20 cellular contexts compared by ENCODE assay signal in the genomic region with DNA sequence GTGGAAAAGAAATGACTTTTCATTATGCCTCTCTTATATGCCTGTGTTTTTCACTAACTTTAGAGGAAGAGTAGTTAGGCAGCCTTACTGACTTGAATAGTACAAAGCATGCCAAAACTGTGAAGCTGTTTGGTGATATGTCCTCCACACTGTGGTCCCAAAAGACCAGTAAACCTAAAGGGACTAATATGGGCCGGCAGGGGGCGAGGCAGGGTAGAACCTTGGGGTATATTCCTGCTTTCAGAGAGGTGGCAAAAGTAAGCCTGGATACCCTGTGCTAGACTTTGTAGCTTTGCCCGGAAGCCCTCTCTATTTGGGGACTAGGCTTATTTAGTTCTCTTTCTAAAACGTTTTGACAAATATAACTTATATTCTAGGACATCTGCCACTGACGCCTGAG. TPM values are rescaled to one million over a fixed set of nuclear protein-coding genes. Genes with fewer than 3 reads are reported as not detected.
DNase-seq lines count a peak whose midpoint lies in the region; ATAC-seq, FAIRE-seq and TF ChIP-seq lines count a peak whose summit lies in the region.
"Had no signal": no experiment of that assay in that cellular context is flagged by ENCODE, and none has a peak within 500 bp of the region (broad histone marks: within the 10 kb centered on the region; RNA-seq: fewer than 3 reads in every experiment).

No MANE protein-coding gene starts in this region.

- H4K5ac ChIP-seq in H9 (ENCODE audit: insufficient read length, low read depth, low read length): no peak overlapping the region

- H3K36me3 ChIP-seq in OCI-LY3 (replicated peaks; ENCODE audit: low read depth, low read length): peaks cover 3% of the 10 kb centered on the region
- H3K36me3 ChIP-seq: esophagus muscularis mucosa, upper lobe of right lung had no signal

- no peak for ATAC-seq in natural killer cell treated with Interleukin-12 subunit alpha and Interleukin-12 subunit beta and Interleukin-15 and Interleukin-18, amount 100 ng/mL, for 72 hours
- ATAC-seq in GM19324 (IDR thresholded peaks at IDR 0.05; ENCODE audit: low FRiP score, unreplicated experiment): no peak
- no peak for ATAC-seq in activated T-cell treated with anti-CD3 and anti-CD28 coated beads, Interleukin-2, amount 50 U/mL, for 4 hours
- ATAC-seq: psoas muscle, upper lobe of right lung had no signal

- H3K79me2 ChIP-seq in H9 (ENCODE audit: insufficient read depth, low read length): no peaks in the 10 kb centered on the region
- H3K79me2 ChIP-seq in OCI-LY3 (ENCODE audit: low read length): no peaks in the 10 kb centered on the region

- H3K27ac Mint-ChIP-seq in H9: no peak overlapping the region
- peak overlapping the region; percentile 64 to 78 for H3K27ac Mint-ChIP-seq in natural killer cell treated with Interleukin-12 subunit alpha and Interleukin-12 subunit beta and Interleukin-15 and Interleukin-18, amount 100 ng/mL, for 72 hours
- H3K27ac Mint-ChIP-seq: stimulated activated naive CD8-positive, alpha-beta T cell treated with anti-CD3 and anti-CD28 coated beads, Interleukin-15, Interleukin-2, amounts not matched to agents 100 ng/mL and 50 ng/mL, for 24 hours had no signal

- H3K36me3 Mint-ChIP-seq in H9 (ENCODE audit: insufficient read depth in 1 of 3, low read depth in 3 of 3): no peaks in the 10 kb centered on the region; a peak in 1 of 7 replicates
- peaks cover 6% of the 10 kb centered on the region for H3K36me3 Mint-ChIP-seq in natural killer cell treated with Interleukin-12 subunit alpha and Interleukin-12 subunit beta and Interleukin-15 and Interleukin-18, amount 100 ng/mL, for 72 hours
- peaks cover 11% of the 10 kb centered on the region for H3K36me3 Mint-ChIP-seq in activated T-cell treated with anti-CD3 and anti-CD28 coated beads, Interleukin-2, amount 50 U/mL, for 4 hours (ENCODE audit: insufficient read depth)

- no peak for FAIRE-seq in frontal cortex (lab: Jason Lieb, UNC)

- no peak overlapping the region for H3T11ph ChIP-seq in H9 (ENCODE audit: low read length)

- H3K23me2 ChIP-seq in H9 (ENCODE audit: insufficient read length, low read depth, low read length, poor library complexity, severe bottlenecking): no peaks in the 10 kb centered on the region

- H3K4me3 ChIP-seq in OCI-LY3 (ENCODE audit: low read length): no peak overlapping the region
- H3K4me3 ChIP-seq: BLaER1, esophagus muscularis mucosa, psoas muscle, upper lobe of right lung had no signal

- H2AK5ac ChIP-seq in H9 (ENCODE audit: insufficient read length, low read length): no peak overlapping the region

- TF ChIP-seq POLR2A in erythroblast (IDR thresholded peaks at IDR 0.05; ENCODE audit: low read length): no peak

- H2BK15ac ChIP-seq in H9 (ENCODE audit: low read depth, low read length): no peak overlapping the region

- no peak overlapping the region for H4K91ac ChIP-seq in H9 (ENCODE audit: insufficient read length, low read depth, low read length)

- no peak overlapping the region for H3K23ac ChIP-seq in H9 (ENCODE audit: insufficient read length, low read depth, low read length)

- no peak overlapping the region for H2BK5ac ChIP-seq in H9 (ENCODE audit: insufficient read length, low read length)

- no peaks in the 10 kb centered on the region for H3K4me1 Mint-ChIP-seq in H9
- H3K4me1 Mint-ChIP-seq in natural killer cell treated with Interleukin-12 subunit alpha and Interleukin-12 subunit beta and Interleukin-15 and Interleukin-18, amount 100 ng/mL, for 72 hours (ENCODE audit: low read depth in 2 of 2): peaks cover 39 to 52% of the 10 kb centered on the region in 2 donors
- H3K4me1 Mint-ChIP-seq in activated T-cell treated with anti-CD3 and anti-CD28 coated beads, Interleukin-2, amount 50 U/mL, for 4 hours (ENCODE audit: low read depth): peaks cover 38% of the 10 kb centered on the region

- H3K27me3 ChIP-seq in H9 (ENCODE audit: insufficient read depth, low read length) (no peaks in the 10 kb centered on the region), OCI-LY3 (ENCODE audit: low read depth, low read length) (no peaks in the 10 kb centered on the region)
- H3K27me3 ChIP-seq: BLaER1, esophagus muscularis mucosa, upper lobe of right lung had no signal

- H4K20me1 ChIP-seq in H9 (ENCODE audit: control insufficient read depth, insufficient read depth, insufficient read length) (no peaks in the 10 kb centered on the region), OCI-LY3 (ENCODE audit: insufficient read depth, low read length) (no peaks in the 10 kb centered on the region)

- WGBS in H9 (ENCODE audit: extremely low coverage, insufficient read length, low lambda C conversion rate): no CpG with 5 or more reads among the region's 5 CpGs

- no peaks in the 10 kb centered on the region for H3K9me3 ChIP-seq in H9 (ENCODE audit: control insufficient read depth, low read depth, low read length)
- H3K9me3 ChIP-seq in OCI-LY3 (ENCODE audit: insufficient read depth, low read length): no peaks in the 10 kb centered on the region
- H3K9me3 ChIP-seq: BLaER1, esophagus muscularis mucosa, psoas muscle, upper lobe of right lung had no signal

- no peak overlapping the region for H3K4me3 Mint-ChIP-seq in H9
- H3K4me3 Mint-ChIP-seq in natural killer cell treated with Interleukin-12 subunit alpha and Interleukin-12 subunit beta and Interleukin-15 and Interleukin-18, amount 100 ng/mL, for 72 hours: no peak overlapping the region
- no peak overlapping the region for H3K4me3 Mint-ChIP-seq in activated T-cell treated with anti-CD3 and anti-CD28 coated beads, Interleukin-2, amount 50 U/mL, for 4 hours
- H3K4me3 Mint-ChIP-seq: stimulated activated naive CD8-positive, alpha-beta T cell treated with anti-CD3 and anti-CD28 coated beads, Interleukin-15, Interleukin-2, amounts not matched to agents 100 ng/mL and 50 ng/mL, for 24 hours had no signal

- no peak overlapping the region for H4K8ac ChIP-seq in H9 (replicated peaks; ENCODE audit: insufficient read length, low read depth, low read length)

- H2AFZ ChIP-seq in H9 (ENCODE audit: low read length) (no peak overlapping the region), OCI-LY3 (ENCODE audit: low read depth, low read length) (no peak overlapping the region)

- H3K4me2 ChIP-seq in H9 (ENCODE audit: insufficient read depth, insufficient read length, low read length): no peak overlapping the region
- no peak overlapping the region for H3K4me2 ChIP-seq in OCI-LY3 (ENCODE audit: low read length)
- H3K4me2 ChIP-seq: BLaER1 had no signal

- H2BK120ac ChIP-seq in H9 (ENCODE audit: low read depth, low read length, poor library complexity, severe bottlenecking): no peak overlapping the region

- no peaks in the 10 kb centered on the region for H3K9me3 Mint-ChIP-seq in H9
- H3K9me3 Mint-ChIP-seq in natural killer cell treated with Interleukin-12 subunit alpha and Interleukin-12 subunit beta and Interleukin-15 and Interleukin-18, amount 100 ng/mL, for 72 hours: no peaks in the 10 kb centered on the region
- no peaks in the 10 kb centered on the region for H3K9me3 Mint-ChIP-seq in activated T-cell treated with anti-CD3 and anti-CD28 coated beads, Interleukin-2, amount 50 U/mL, for 4 hours

- H3K4ac ChIP-seq in H9 (ENCODE audit: low read depth, low read length): no peak overlapping the region

- no peak overlapping the region for H3K27ac ChIP-seq in H9 (ENCODE audit: insufficient read length, low read depth, low read length)
- H3K27ac ChIP-seq in OCI-LY3 (ENCODE audit: low read length): no peak overlapping the region
- H3K27ac ChIP-seq: BLaER1, esophagus muscularis mucosa, psoas muscle, RWPE1, upper lobe of right lung had no signal

- H3K9ac ChIP-seq in H9 (ENCODE audit: extremely low read depth, insufficient read length, low read length) (no peak overlapping the region), OCI-LY3 (ENCODE audit: low read length) (no peak overlapping the region)
- H3K9ac ChIP-seq: BLaER1 had no signal

- no peaks in the 10 kb centered on the region for H3K4me1 ChIP-seq in H9 (ENCODE audit: insufficient read depth, low read length)
- H3K4me1 ChIP-seq in OCI-LY3 (ENCODE audit: low read length): peaks cover 25% of the 10 kb centered on the region
- H3K4me1 ChIP-seq: BLaER1, esophagus muscularis mucosa, psoas muscle, upper lobe of right lung had no signal

- TF ChIP-seq CTCF in H9 (conservative IDR thresholded peaks at IDR 0.05) (peak; percentile 70), OCI-LY3 (IDR thresholded peaks at IDR 0.05; ENCODE audit: low read depth, low read length) (peak; percentile 36; the same call in 1 of the 2 replicates)

- H3K18ac ChIP-seq in H9 (ENCODE audit: insufficient read length, low read depth, low read length): no peak overlapping the region

- no peak overlapping the region for H2BK20ac ChIP-seq in H9 (ENCODE audit: low read depth, low read length, poor library complexity, severe bottlenecking)

- no peaks in the 10 kb centered on the region for H3K27me3 Mint-ChIP-seq in H9 (ENCODE audit: low read depth)
- H3K27me3 Mint-ChIP-seq in natural killer cell treated with Interleukin-12 subunit alpha and Interleukin-12 subunit beta and Interleukin-15 and Interleukin-18, amount 100 ng/mL, for 72 hours: no peaks in the 10 kb centered on the region
- H3K27me3 Mint-ChIP-seq in activated T-cell treated with anti-CD3 and anti-CD28 coated beads, Interleukin-2, amount 50 U/mL, for 4 hours (ENCODE audit: low read depth): no peaks in the 10 kb centered on the region
- H3K27me3 Mint-ChIP-seq: stimulated activated naive CD8-positive, alpha-beta T cell treated with anti-CD3 and anti-CD28 coated beads, Interleukin-15, Interleukin-2, amounts not matched to agents 100 ng/mL and 50 ng/mL, for 24 hours had no signal

- no peak overlapping the region for H3K14ac ChIP-seq in H9 (ENCODE audit: insufficient read depth, low read length)

- DNase-seq in H9 (peak; percentile 58), erythroblast (lab: John Stamatoyannopoulos, UW) (peak; percentile 11 to 24), frontal cortex (ENCODE audit: low spot score in 2 of 2) (no peak), activated T-cell treated with anti-CD3 and anti-CD28 coated beads for 4 hours (no peak)
- DNase-seq in natural killer cell treated with Interleukin-12 subunit alpha and Interleukin-12 subunit beta and Interleukin-15 and Interleukin-18, amount 100 ng/mL, for 72 hours (ENCODE audit: low spot score): no peak
- DNase-seq in activated T-cell treated with anti-CD3 and anti-CD28 coated beads, Interleukin-2, amount 50 U/mL, for 4 hours: no peak
- DNase-seq: activated naive CD4-positive, alpha-beta T cell; DMS 273 treated with DMSO at 0.1 percent for 48 hours; hypothalamus; IMR-90; psoas muscle; upper lobe of right lung had no signal

- H2BK12ac ChIP-seq in H9 (ENCODE audit: insufficient read length, low read depth, low read length): no peak overlapping the region

- H3K79me1 ChIP-seq in H9 (ENCODE audit: insufficient read depth, low read depth, low read length, poor library complexity, severe bottlenecking): no peaks in the 10 kb centered on the region

- H3K56ac ChIP-seq in H9 (ENCODE audit: insufficient read length, low read depth, low read length): no peak overlapping the region

RNA-seq across cellular contexts. Expression of gene VWA3A, which starts 36.5 kb away (rescaled TPM):
- not detected in 2 replicates for total RNA-seq in H9 (2021)
- total RNA-seq in natural killer cell treated with Interleukin-12 subunit alpha and Interleukin-12 subunit beta and Interleukin-15 and Interleukin-18, amount 100 ng/mL, for 72 hours: under 1 TPM in 1 of 2 donors, not detected in 1; 0.67 TPM
- 2.4 TPM for total RNA-seq in frontal cortex
- total RNA-seq in activated T-cell treated with anti-CD3 and anti-CD28 coated beads, Interleukin-2, amount 50 U/mL, for 4 hours: under 1 TPM in 2 of 3 donors, not detected in 1; 0.08 to 0.10 TPM
- total RNA-seq: IMR-90, myocyte had no signal

RNA-seq across cellular contexts. Expression of gene MOSMO, which starts 48.0 kb away (rescaled TPM):
- 12.4 and 13.5 TPM in 2 replicates for total RNA-seq in H9 (2021)
- total RNA-seq in natural killer cell treated with Interleukin-12 subunit alpha and Interleukin-12 subunit beta and Interleukin-15 and Interleukin-18, amount 100 ng/mL, for 72 hours: 10 to 100 TPM; 10.9 to 14.1 TPM
- total RNA-seq in frontal cortex: 41.2 TPM
- 1 to 10 TPM; 5.3 to 8.2 (median 7.0) TPM for total RNA-seq in activated T-cell treated with anti-CD3 and anti-CD28 coated beads, Interleukin-2, amount 50 U/mL, for 4 hours

RNA-seq across cellular contexts. Expression of gene PDZD9, which starts 55.0 kb away (rescaled TPM):
- total RNA-seq in H9 (2021): not detected in 2 replicates
- total RNA-seq in natural killer cell treated with Interleukin-12 subunit alpha and Interleukin-12 subunit beta and Interleukin-15 and Interleukin-18, amount 100 ng/mL, for 72 hours: not detected
- total RNA-seq in frontal cortex: 0.41 TPM
- total RNA-seq in activated T-cell treated with anti-CD3 and anti-CD28 coated beads, Interleukin-2, amount 50 U/mL, for 4 hours: not detected
- total RNA-seq: esophagus muscularis mucosa, IMR-90, lower leg skin, myocyte, psoas muscle, upper lobe of right lung had no signal

Comparison
In these comparisons a context has a peak if more than half of its experiments do, and no peak if none do; other contexts are left out.
1. DNase-seq: peak in H9 (single experiment) and erythroblast (2 of 2); none in natural killer cell treated with Interleukin-12 subunit alpha and Interleukin-12 subunit beta and Interleukin-15 and Interleukin-18, amount 100 ng/mL, for 72 hours (single experiment), frontal cortex (0 of 2), activated T-cell treated with anti-CD3 and anti-CD28 coated beads for 4 hours (single experiment) and activated T-cell treated with anti-CD3 and anti-CD28 coated beads, Interleukin-2, amount 50 U/mL, for 4 hours (single experiment).
2. H3K27ac Mint-ChIP-seq: peak in natural killer cell treated with Interleukin-12 subunit alpha and Interleukin-12 subunit beta and Interleukin-15 and Interleukin-18, amount 100 ng/mL, for 72 hours (2 of 2); none in H9 (0 of 3).